In the genomic region with DNA sequence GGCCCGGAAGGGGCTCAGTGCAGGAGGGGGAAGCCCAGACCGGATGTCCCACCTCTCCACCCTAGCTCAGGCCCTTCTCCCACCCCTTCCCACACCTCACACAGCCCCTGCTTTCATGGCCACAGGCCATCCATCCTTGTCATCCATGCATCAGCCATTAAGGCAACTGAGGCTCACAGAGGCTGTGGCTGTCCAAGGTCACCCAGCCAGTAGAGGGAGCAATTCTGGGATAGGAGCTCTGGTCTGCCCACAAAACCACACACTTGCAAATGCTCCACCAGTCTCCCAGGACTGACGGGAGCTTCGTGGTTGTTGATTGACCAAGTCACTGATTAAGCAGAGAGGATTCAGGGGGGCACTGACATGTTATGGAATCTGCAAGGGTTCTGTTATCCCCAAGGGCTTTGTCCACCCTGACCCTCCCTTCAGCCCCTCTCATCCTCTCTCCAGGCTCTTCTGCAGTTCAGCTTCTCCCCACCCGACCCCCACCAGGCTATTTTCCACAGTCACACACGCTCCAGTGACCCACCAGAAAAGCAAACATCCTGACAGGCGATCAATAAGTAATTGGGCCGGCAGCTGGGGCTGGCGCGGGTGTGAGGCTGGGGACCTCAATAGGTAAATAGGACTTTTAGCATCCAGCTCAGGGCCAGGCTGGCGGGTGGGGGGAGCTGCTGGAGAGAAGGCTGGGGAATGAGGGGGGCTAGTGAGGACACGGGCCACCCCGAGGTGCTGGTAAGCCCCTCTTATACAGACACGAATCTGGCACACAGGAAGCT, we compare ENCODE assay signal across 9 cellular contexts. TPM values are rescaled to one million over a fixed set of nuclear protein-coding genes. Genes with fewer than 3 reads are reported as not detected.
DNase-seq lines count a peak whose midpoint lies in the region; ATAC-seq and TF ChIP-seq lines count a peak whose summit lies in the region.
"Had no signal": no experiment of that assay in that cellular context is flagged by ENCODE, and none has a peak within 500 bp of the region (broad histone marks: within the 10 kb centered on the region; RNA-seq: fewer than 3 reads in every experiment).

No MANE protein-coding gene starts in this region.

- no peak for TF ChIP-seq POLR2A in Peyer's patch (IDR thresholded peaks at IDR 0.05)

- H3K4me3 ChIP-seq in AG09309 (ENCODE audit: control insufficient read depth, low read depth, low read length) (no peak overlapping the region), Peyer's patch (no peak overlapping the region)

- no peaks in the 10 kb centered on the region for H3K9me3 ChIP-seq in Peyer's patch

- intact Hi-C loops in sciatic nerve (cut with DNase I): no loop called here

- TF ChIP-seq CTCF in AG09309 (IDR thresholded peaks at IDR 0.05; ENCODE audit: control insufficient read depth, insufficient read depth, low read depth, low read length, missing control alignments): peak; percentile 34
- TF ChIP-seq CTCF in GM13977 (IDR thresholded peaks at IDR 0.05; ENCODE audit: extremely low read depth, insufficient read depth, missing control alignments): peak; percentile 46
- peak in 4 of 6 experiments; percentile 16 to 25 (median 22) for TF ChIP-seq CTCF in Peyer's patch (IDR thresholded peaks at IDR 0.05)

- no peak for DNase-seq in AG09309 (ENCODE audit: low read depth)
- DNase-seq in GM13977 (ENCODE audit: low spot score): no peak
- DNase-seq in Peyer's patch: no peak
- DNase-seq in glomerular visceral epithelial cell (ENCODE audit: extremely low spot score): peak; percentile 36
- DNase-seq in middle frontal gyrus (ENCODE audit: extremely low spot score, low spot score): no peak
- DNase-seq in sciatic nerve (ENCODE audit: low spot score): no peak

- H3K27ac ChIP-seq in Peyer's patch: no peak overlapping the region

- in situ Hi-C loops in GM13977 (cut with MboI; ENCODE audit: low pct_unique_long_range_greater_than_20kb, low sequenced_read_pairs, unreplicated experiment): no loop called here

- ATAC-seq in GM19455 (IDR thresholded peaks at IDR 0.05; ENCODE audit: unreplicated experiment): no peak
- ATAC-seq in HG02981 (IDR thresholded peaks at IDR 0.05; ENCODE audit: unreplicated experiment): no peak
- ATAC-seq in sciatic nerve: no peak

- no peaks in the 10 kb centered on the region for H3K27me3 ChIP-seq in Peyer's patch

- H3K4me1 ChIP-seq in Peyer's patch: no peaks in the 10 kb centered on the region

- H3K36me3 ChIP-seq in Peyer's patch: no peaks in the 10 kb centered on the region

RNA-seq across cellular contexts. Expression of a gene that starts 15.0 kb away (rescaled TPM):
- total RNA-seq in Peyer's patch (1 to 10 TPM in 1 of 4 donors, not detected in 3; 3.0 TPM), sciatic nerve (5.3 TPM)
- total RNA-seq: pulmonary artery endothelial cell had no signal
